Comparison of ENCODE assay signal across 8 cellular contexts in genomic region chr9:125200216-125201047, GRCh38. TPM values are rescaled to one million over a fixed set of nuclear protein-coding genes. Genes with fewer than 3 reads are reported as not detected.
DNase-seq lines count a peak whose midpoint lies in the region; ATAC-seq, FAIRE-seq and TF ChIP-seq lines count a peak whose summit lies in the region.

TSS of gene RABEPK (plus strand) at chr9:125200542. CDS start at chr9:125203014, 2,472 bp downstream.

- no peaks in the 10 kb centered on the region for H4K20me1 ChIP-seq in OCI-LY1 (ENCODE audit: insufficient read depth, low read length)
- H4K20me1 ChIP-seq in endothelial cell of umbilical vein (replicated peaks; ENCODE audit: control insufficient read depth, extremely low read depth, insufficient read depth, low read length): no peaks in the 10 kb centered on the region

- H3K4me1 ChIP-seq in HUES48 (ENCODE audit: control insufficient read depth, insufficient read depth, low read length): peaks cover 7% of the 10 kb centered on the region
- peaks cover 9% of the 10 kb centered on the region for H3K4me1 ChIP-seq in OCI-LY1 (ENCODE audit: insufficient read depth, low read length, severe bottlenecking)
- peaks cover 6% of the 10 kb centered on the region for H3K4me1 ChIP-seq in endothelial cell of umbilical vein (ENCODE audit: control insufficient read depth, extremely low read depth, insufficient read depth, low read length)

- peak within 1 kb of the TSS; percentile 89 for H3K27ac ChIP-seq in HUES48 (ENCODE audit: low read depth, low read length)
- peak within 1 kb of the TSS; percentile 19 for H3K27ac ChIP-seq in OCI-LY1 (ENCODE audit: low read depth, low read length, poor library complexity, severe bottlenecking)
- H3K27ac ChIP-seq in endothelial cell of umbilical vein (ENCODE audit: insufficient read depth, low read depth, low read length): peak within 1 kb of the TSS; percentile 81

- peak; percentile 93 for TF ChIP-seq POLR2A in endothelial cell of umbilical vein (IDR thresholded peaks at IDR 0.05; ENCODE audit: low read depth, low read length)

- no peaks in the 10 kb centered on the region for H3K9me2 ChIP-seq in OCI-LY1 (ENCODE audit: low read depth, low read length)

- no peaks in the 10 kb centered on the region for H3K27me3 ChIP-seq in HUES48 (ENCODE audit: control insufficient read depth, insufficient read depth, low read length)
- no peaks in the 10 kb centered on the region for H3K27me3 ChIP-seq in OCI-LY1 (ENCODE audit: insufficient read depth, low read length)
- peaks cover 2 to 3% of the 10 kb centered on the region in 2 experiments for H3K27me3 ChIP-seq in endothelial cell of umbilical vein (ENCODE audit: control insufficient read depth in 2 of 2, insufficient read depth in 2 of 2, low read length in 2 of 2)

- H2AFZ ChIP-seq in OCI-LY1 (ENCODE audit: low read length): peak within 1 kb of the TSS; percentile 51; the same call in 1 of the 2 replicates
- peak within 1 kb of the TSS; percentile 97 for H2AFZ ChIP-seq in endothelial cell of umbilical vein (ENCODE audit: low read depth, low read length)

- H3K4me2 ChIP-seq in OCI-LY1 (ENCODE audit: low read length): peak within 1 kb of the TSS; percentile 95
- H3K4me2 ChIP-seq in endothelial cell of umbilical vein (ENCODE audit: insufficient read depth, low read length): peak within 1 kb of the TSS; percentile 79

- CTCF ChIA-PET in endothelial cell of umbilical vein (lab: Charles Lee): interaction anchor here (0.8 kb wide), 1 partner anchor 11 kb away, joined by 3 read pairs; no protein-coding TSS in a partner anchor

- 0 out of 2 replicates have a peak, but pooled peaks cover 5% of the 10 kb centered on the region for H3K79me2 ChIP-seq in OCI-LY1 (ENCODE audit: insufficient read depth, low read length)
- peaks cover 5% of the 10 kb centered on the region for H3K79me2 ChIP-seq in endothelial cell of umbilical vein (ENCODE audit: control insufficient read depth, insufficient read depth, low read length)

- no peaks in the 10 kb centered on the region for H3K9me1 ChIP-seq in endothelial cell of umbilical vein (replicated peaks; ENCODE audit: control insufficient read depth, extremely low read depth, insufficient read depth, low read length)

- FAIRE-seq in endothelial cell of umbilical vein (lab: Jason Lieb, UNC): peak; percentile 92

- H3K9ac ChIP-seq in HUES48 (ENCODE audit: low read depth, low read length) (peak within 1 kb of the TSS; percentile 85), OCI-LY1 (ENCODE audit: low read length) (peak within 1 kb of the TSS; percentile 73), endothelial cell of umbilical vein (replicated peaks; ENCODE audit: extremely low read depth, insufficient read depth, low read length) (peak within 1 kb of the TSS; percentile 92)

- TF ChIP-seq CTCF in OCI-LY1 (IDR thresholded peaks at IDR 0.05; ENCODE audit: low read length) (no peak), endothelial cell of umbilical vein (IDR thresholded peaks at IDR 0.05; ENCODE audit: extremely low read depth in 1 of 2, insufficient read depth in 1 of 2, low read depth in 1 of 2, low read length in 2 of 2) (no peak)

- peak; percentile 98 for ATAC-seq in GM21390 (IDR thresholded peaks at IDR 0.05; ENCODE audit: unreplicated experiment)

- no peaks in the 10 kb centered on the region for H3F3A ChIP-seq in OCI-LY1 (ENCODE audit: insufficient read depth, low read length)

- H3K9me3 ChIP-seq in HUES48 (ENCODE audit: control insufficient read depth, insufficient read depth, low read length) (no peaks in the 10 kb centered on the region), OCI-LY1 (ENCODE audit: low read length) (no peaks in the 10 kb centered on the region), endothelial cell of umbilical vein (replicated peaks; ENCODE audit: control insufficient read depth, insufficient read depth, low read length) (no peaks in the 10 kb centered on the region)

- dilution Hi-C loops in endothelial cell of umbilical vein (cut with MboI; ENCODE audit: extremely low pct_ligation_motif_present, low sequenced_read_pairs): no loop called here

- peaks cover 16% of the 10 kb centered on the region for H3K36me3 ChIP-seq in HUES48 (ENCODE audit: control insufficient read depth, insufficient read depth, low read length)
- peaks cover 8% of the 10 kb centered on the region; the same call in 1 of the 2 replicates for H3K36me3 ChIP-seq in OCI-LY1 (ENCODE audit: insufficient read depth, low read length)
- no peaks in the 10 kb centered on the region for H3K36me3 ChIP-seq in endothelial cell of umbilical vein (ENCODE audit: control insufficient read depth in 2 of 2, extremely low read depth in 1 of 2, insufficient read depth in 2 of 2, low read length in 2 of 2)

- in situ Hi-C loops in Caki2 (cut with HindIII; ENCODE audit: low pct_unique_long_range_greater_than_20kb, low sequenced_read_pairs): no loop called here

- DNase-seq in Caki2 (ENCODE audit: low read depth): peak; percentile 93
- DNase-seq in activated CD8-positive, alpha-beta memory T cell treated with anti-CD3 and anti-CD28 coated beads, Interleukin-2, amount 50 U/mL, for 48 hours: peak; percentile 96
- peak; percentile 94 for DNase-seq in endothelial cell of umbilical vein (ENCODE audit: low read depth, low spot score)
- DNase-seq in middle frontal gyrus (ENCODE audit: extremely low spot score, low spot score): peak; percentile 85
- DNase-seq in stimulated activated CD8-positive, alpha-beta memory T cell treated with anti-CD3 and anti-CD28 coated beads, Interleukin-2, amount 100 ng/mL, for 48 hours (ENCODE audit: low read depth in 2 of 2): peak; percentile 91 to 92

- intact Hi-C loops in endothelial cell of umbilical vein (cut with micrococcal nuclease): loop anchor here (1.0 to 5.0 kb wide), 4 partner anchors 11 to 258 kb away; partner anchors contain the start of genes GOLGA1, HSPA5 and PPP6C

- POLR2A ChIA-PET in endothelial cell of umbilical vein (lab: Charles Lee): interaction anchor here (1.0 kb wide), 1 partner anchor 41 kb away, joined by 6 read pairs; the partner anchor contains the start of gene HSPA5

- BruUV-seq in endothelial cell of umbilical vein (replicated peaks; lab: Mats Ljungman, UMichigan): TSS peak; percentile 94

- H3K4me3 ChIP-seq in HUES48 (ENCODE audit: low read depth, low read length): peak within 1 kb of the TSS; percentile 83
- H3K4me3 ChIP-seq in OCI-LY1 (ENCODE audit: low read depth, low read length, poor library complexity, severe bottlenecking): peak within 1 kb of the TSS; percentile 76
- peak within 1 kb of the TSS; percentile 78 to 91 (median 80) for H3K4me3 ChIP-seq in endothelial cell of umbilical vein (replicated peaks in 1 of 3; ENCODE audit: insufficient read depth in 1 of 3, low read depth in 1 of 3, low read length in 3 of 3)

TF ChIP-seq in endothelial cell of umbilical vein, 7 proteins besides CTCF, POLR2A, EP300 and RAD21:
- peak; percentile 64 for TF ChIP-seq MAX (IDR thresholded peaks at IDR 0.05; ENCODE audit: insufficient read depth, insufficient read length)
- TF ChIP-seq GATA2 (IDR thresholded peaks at IDR 0.05; ENCODE audit: insufficient read depth, insufficient read length, low read depth, low read length): no peak
- TF ChIP-seq JUN (IDR thresholded peaks at IDR 0.05; ENCODE audit: borderline replicate concordance, insufficient read depth, insufficient read length, low read depth): no peak
- TF ChIP-seq EZH2 (IDR thresholded peaks at IDR 0.05; ENCODE audit: borderline replicate concordance, low read depth, low read length, severe bottlenecking): no peak
- peak; percentile 95 for TF ChIP-seq POLR2AphosphoS5 (IDR thresholded peaks at IDR 0.05; ENCODE audit: insufficient read depth, low read depth, low read length)
- TF ChIP-seq MYC (IDR thresholded peaks at IDR 0.05; ENCODE audit: low read depth, low read length): no peak

RNA-seq across cellular contexts. Expression of gene RABEPK, which starts in this region (rescaled TPM):
- total RNA-seq in Caki2 (2014; rRNA removed; shearing (Covaris generic); ENCODE audit: low replicate concordance): 39.9 and 44.8 TPM in 2 replicates
- 18.2 and 19.1 TPM in 2 replicates for total RNA-seq in endothelial cell of umbilical vein
- 23.0 and 23.5 TPM in 2 replicates for polyA plus RNA-seq in endothelial cell of umbilical vein
- polyA plus RNA-seq in endothelial cell of umbilical vein (2011; cell fraction: cytosol; rRNA removed): 32.6 and 35.5 TPM in 2 replicates
- 16.1 and 19.4 TPM in 2 replicates for polyA plus RNA-seq in endothelial cell of umbilical vein (2011; cell fraction: nucleus; rRNA removed)
- 30.5 and 36.5 TPM in 2 replicates for polyA plus RNA-seq in endothelial cell of umbilical vein (2012)
- polyA minus RNA-seq in endothelial cell of umbilical vein: 18.7 and 22.1 TPM in 2 replicates
- 26.9 TPM for polyA minus RNA-seq in endothelial cell of umbilical vein (2011; cell fraction: cytosol; rRNA and poly(A)+ RNA removed)
- polyA minus RNA-seq in endothelial cell of umbilical vein (2011; cell fraction: nucleus; rRNA and poly(A)+ RNA removed): 3.6 and 4.6 TPM in 2 replicates

Comparison
In these comparisons a context has a peak if more than half of its experiments do, and no peak if none do; other contexts are left out.
1. Peak in every context shown above with its lines: DNase-seq, ATAC-seq, H3K4me3 ChIP-seq and H3K27ac ChIP-seq.
2. H3K27ac ChIP-seq: peak in every context shown above with its lines; median percentile 89 in HUES48; 81 in endothelial cell of umbilical vein; 19 in OCI-LY1.